8 cellular contexts compared by ENCODE assay signal in genomic region chr20:54708229-54708628, GRCh38.
"Had no signal": no experiment of that assay in that cellular context is flagged by ENCODE, and none has a peak within 500 bp of the region (broad histone marks: within the 10 kb centered on the region; RNA-seq: fewer than 3 reads in every experiment).

No MANE protein-coding gene starts in this region.

- FAIRE-seq: G401.6, GM12878, GM12891, GM12892, GM18507, GM19239 had no signal

- H3K4me3 ChIP-seq: GM12878 had no signal

- DNase-seq: GDM1, GF-D8 had no signal

- ATAC-seq: GM12878 had no signal
